ENCODE assay signal across 12 cellular contexts in the genomic region with DNA sequence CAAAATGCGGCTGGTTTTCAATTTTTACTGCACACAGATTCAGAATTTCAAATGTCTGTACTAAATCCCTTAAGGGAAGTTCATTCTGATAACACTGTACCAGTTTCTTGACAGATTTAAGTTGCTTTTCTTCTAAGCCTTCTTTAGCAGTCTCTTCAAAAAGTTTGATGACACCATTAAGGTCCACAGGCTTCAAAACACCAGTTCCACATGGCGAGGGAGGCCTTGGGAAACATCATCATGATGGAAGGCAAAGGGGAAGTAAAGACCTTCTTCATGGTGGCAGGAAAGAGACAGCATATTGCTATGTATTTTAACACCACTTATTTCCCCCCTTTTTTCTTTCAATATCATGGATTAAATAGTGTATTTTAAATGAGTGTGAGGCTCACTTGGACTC. TPM values are rescaled to one million over a fixed set of nuclear protein-coding genes. Genes with fewer than 3 reads are reported as not detected.
A peak's percentile ranks its signal among the peaks of the same experiment; 100 is the strongest.
DNase-seq lines count a peak whose midpoint lies in the region; ATAC-seq and TF ChIP-seq lines count a peak whose summit lies in the region.
"Had no signal": no experiment of that assay in that cellular context is flagged by ENCODE, and none has a peak within 500 bp of the region (broad histone marks: within the 10 kb centered on the region; RNA-seq: fewer than 3 reads in every experiment).

No MANE protein-coding gene starts in this region.

- no peak for TF ChIP-seq CTCF in Peyer's patch (IDR thresholded peaks at IDR 0.05)

- H3K4me1 Mint-ChIP-seq in activated naive CD4-positive, alpha-beta T cell treated with anti-CD3 and anti-CD28 coated beads, Interleukin-2, amount 10 ng/mL, durations not matched to agents 7 days and 5 days = peaks cover 86% of the 10 kb centered on the region
- H3K4me1 Mint-ChIP-seq in stimulated activated naive B cell treated with anti-CD40 and anti-IgM and Interleukin-4, amounts not matched to agents 10 μg/mL and 1 μg/mL and 100 μg/mL, for 72 hours = peaks cover 37 to 63% of the 10 kb centered on the region in 2 donors

- peak overlapping the region; percentile 54 for H3K4me3 Mint-ChIP-seq in activated naive CD4-positive, alpha-beta T cell treated with anti-CD3 and anti-CD28 coated beads, Interleukin-2, amount 10 ng/mL, durations not matched to agents 7 days and 5 days
- peak overlapping the region in 1 of 2 donors; percentile 11 for H3K4me3 Mint-ChIP-seq in stimulated activated naive B cell treated with anti-CD40 and anti-IgM and Interleukin-4, amounts not matched to agents 10 μg/mL and 1 μg/mL and 100 μg/mL, for 72 hours
- H3K4me3 Mint-ChIP-seq: type B pancreatic cell had no signal

- H3K27me3 Mint-ChIP-seq in activated naive CD4-positive, alpha-beta T cell treated with anti-CD3 and anti-CD28 coated beads, Interleukin-2, amount 10 ng/mL, durations not matched to agents 7 days and 5 days = no peaks in the 10 kb centered on the region
- H3K27me3 Mint-ChIP-seq in stimulated activated naive B cell treated with anti-CD40 and anti-IgM and Interleukin-4, amounts not matched to agents 10 μg/mL and 1 μg/mL and 100 μg/mL, for 72 hours = no peaks in the 10 kb centered on the region

- no peak for TF ChIP-seq POLR2A in Peyer's patch (IDR thresholded peaks at IDR 0.05)

- WGBS in esophagus, 2 donors = 81 to 90% methylated on average over 2 of the region's 2 CpGs

- no peak for ATAC-seq in stimulated activated naive B cell treated with anti-CD40 and anti-IgM and Interleukin-4, amounts not matched to agents 10 μg/mL and 1 μg/mL and 100 μg/mL, for 72 hours (replicated peaks)
- no peak for ATAC-seq in HG02610 (IDR thresholded peaks at IDR 0.05; ENCODE audit: unreplicated experiment)
- no peak for ATAC-seq in GM19035 (IDR thresholded peaks at IDR 0.05; ENCODE audit: unreplicated experiment)

- H3K27ac Mint-ChIP-seq in activated naive CD4-positive, alpha-beta T cell treated with anti-CD3 and anti-CD28 coated beads, Interleukin-2, amount 10 ng/mL, durations not matched to agents 7 days and 5 days = peak overlapping the region; percentile 98
- peak overlapping the region; percentile 92 for H3K27ac Mint-ChIP-seq in stimulated activated naive B cell treated with anti-CD40 and anti-IgM and Interleukin-4, amounts not matched to agents 10 μg/mL and 1 μg/mL and 100 μg/mL, for 72 hours
- H3K27ac Mint-ChIP-seq: type B pancreatic cell had no signal

- H3K4me1 ChIP-seq in Peyer's patch = peaks cover 2 to 10% (median 5%) of the 10 kb centered on the region in 4 donors
- H3K4me1 ChIP-seq in esophagus (ENCODE audit: control insufficient read depth in 2 of 2, insufficient read depth in 2 of 2, low read length in 1 of 2) = no peaks in the 10 kb centered on the region
- H3K4me1 ChIP-seq: parathyroid adenoma had no signal

- H3K27ac ChIP-seq in Peyer's patch (peak overlapping the region; percentile 13 to 56 (median 40)), esophagus (ENCODE audit: low read depth in 2 of 2, low read length in 1 of 2) (peak overlapping the region; percentile 30 to 66)
- H3K27ac ChIP-seq: parathyroid adenoma had no signal

- H3K27me3 ChIP-seq in Peyer's patch = no peaks in the 10 kb centered on the region
- no peaks in the 10 kb centered on the region for H3K27me3 ChIP-seq in esophagus (ENCODE audit: control insufficient read depth in 1 of 2, insufficient read depth in 2 of 2, low read length in 2 of 2)

- H3K36me3 ChIP-seq in Peyer's patch = peaks cover 0 to 17% (median 0%) of the 10 kb centered on the region in 3 donors
- H3K36me3 ChIP-seq in esophagus (ENCODE audit: control insufficient read depth in 2 of 2, insufficient read depth in 2 of 2, low read length in 1 of 2) = peaks cover 0 to 3% of the 10 kb centered on the region in 2 donors

- no peaks in the 10 kb centered on the region for H3K9me3 ChIP-seq in Peyer's patch
- H3K9me3 ChIP-seq in esophagus (ENCODE audit: control insufficient read depth in 2 of 2, insufficient read depth in 1 of 2, low read depth in 1 of 2, low read length in 1 of 2) = no peaks in the 10 kb centered on the region

- H3K4me3 ChIP-seq in Peyer's patch = no peak overlapping the region
- H3K4me3 ChIP-seq in esophagus (ENCODE audit: low read depth in 1 of 2, low read length in 2 of 2) = no peak overlapping the region

- peaks cover 67% of the 10 kb centered on the region for H3K36me3 Mint-ChIP-seq in activated naive CD4-positive, alpha-beta T cell treated with anti-CD3 and anti-CD28 coated beads, Interleukin-2, amount 10 ng/mL, durations not matched to agents 7 days and 5 days
- peaks cover 50 to 60% of the 10 kb centered on the region in 2 donors for H3K36me3 Mint-ChIP-seq in stimulated activated naive B cell treated with anti-CD40 and anti-IgM and Interleukin-4, amounts not matched to agents 10 μg/mL and 1 μg/mL and 100 μg/mL, for 72 hours
- H3K36me3 Mint-ChIP-seq: type B pancreatic cell had no signal

- H3K9me3 Mint-ChIP-seq in activated naive CD4-positive, alpha-beta T cell treated with anti-CD3 and anti-CD28 coated beads, Interleukin-2, amount 10 ng/mL, durations not matched to agents 7 days and 5 days = no peaks in the 10 kb centered on the region
- H3K9me3 Mint-ChIP-seq in stimulated activated naive B cell treated with anti-CD40 and anti-IgM and Interleukin-4, amounts not matched to agents 10 μg/mL and 1 μg/mL and 100 μg/mL, for 72 hours = no peaks in the 10 kb centered on the region
- H3K9me3 Mint-ChIP-seq: type B pancreatic cell had no signal

- peak; percentile 6 for DNase-seq in activated naive CD4-positive, alpha-beta T cell treated with anti-CD3 and anti-CD28 coated beads, Interleukin-2, amount 10 ng/mL, durations not matched to agents 7 days and 5 days
- DNase-seq in activated naive CD4-positive, alpha-beta T cell treated with anti-CD3 and anti-CD28 coated beads, Interleukin-2, amount 50 U/mL, for 16 hours = no peak
- peak in 1 of 3 donors; percentile 31 for DNase-seq in Peyer's patch
- no peak for DNase-seq in stimulated activated naive B cell treated with anti-CD40 and anti-IgM and Interleukin-4, amounts not matched to agents 10 μg/mL and 1 μg/mL and 100 μg/mL, for 72 hours
- no peak for DNase-seq in RKO (ENCODE audit: low spot score)
- DNase-seq: NCI-H1417, NCI-H82 had no signal

- CTCF ChIA-PET in activated naive CD4-positive, alpha-beta T cell treated with anti-CD3 and anti-CD28 coated beads, Interleukin-2, amount 10 ng/mL, durations not matched to agents 7 days and 5 days (lab: Charles Lee) = no interaction called here

RNA-seq across cellular contexts. Expression of a gene that starts 24.5 kb away (rescaled TPM):
- total RNA-seq in Peyer's patch = 100 to 1,000 TPM in 1 of 4 donors, 10 to 100 TPM in 3; 47.6 to 314 (median 80.8) TPM
- 10 to 100 TPM; 11.3 to 21.7 TPM for polyA plus RNA-seq in esophagus

RNA-seq across cellular contexts. Expression of a gene that starts 52.2 kb away (rescaled TPM):
- 1 to 10 TPM in 1 of 4 donors, not detected in 3; 2.5 TPM for total RNA-seq in Peyer's patch
- polyA plus RNA-seq in esophagus = under 1 TPM in 1 of 2 donors, not detected in 1; 0.06 TPM
